Comparison of ENCODE assay signal across 23 cellular contexts in the genomic region with DNA sequence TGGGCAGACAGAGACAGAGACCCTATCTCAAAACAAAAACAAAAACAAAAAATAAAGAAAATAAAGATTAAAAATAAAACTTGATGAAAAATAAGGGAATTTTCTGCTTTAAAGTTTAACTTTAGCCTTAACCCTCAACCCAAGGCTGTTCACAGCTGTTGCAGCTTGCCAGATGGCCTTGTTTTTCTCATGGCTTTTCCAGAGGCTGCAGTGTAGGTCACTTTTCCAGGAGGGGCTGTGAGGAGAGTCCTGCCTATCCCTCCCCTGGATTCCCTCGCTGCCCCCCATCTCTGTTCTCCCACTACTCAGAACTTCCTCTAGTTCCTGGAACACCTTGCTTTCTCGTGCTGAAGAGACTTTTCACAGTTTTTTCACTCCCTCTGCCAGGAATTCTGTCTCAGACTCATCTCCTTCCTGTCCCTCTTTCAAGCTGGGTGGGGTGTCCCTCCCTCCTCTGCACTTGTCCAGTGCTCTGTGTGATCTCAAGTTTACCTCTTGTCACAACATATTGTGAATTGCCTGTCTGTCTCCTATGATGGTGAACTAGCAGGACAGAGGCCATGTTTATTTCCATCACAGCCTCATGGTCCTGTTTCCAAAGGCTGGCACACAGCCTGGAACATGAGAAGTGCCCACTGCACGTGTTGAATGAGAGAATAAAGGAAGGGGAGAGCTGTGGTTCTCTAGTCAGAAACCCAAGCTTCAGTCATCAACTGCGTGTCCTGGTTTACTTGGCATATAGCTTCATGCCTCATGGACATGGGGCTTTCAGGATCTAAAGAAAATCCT.
A peak's percentile ranks its signal among the peaks of the same experiment; 100 is the strongest.
DNase-seq lines count a peak whose midpoint lies in the region; ATAC-seq and TF ChIP-seq lines count a peak whose summit lies in the region.
"Had no signal": no experiment of that assay in that cellular context is flagged by ENCODE, and none has a peak within 500 bp of the region (broad histone marks: within the 10 kb centered on the region; RNA-seq: fewer than 3 reads in every experiment).

No MANE protein-coding gene starts in this region.

- H3K27ac Mint-ChIP-seq in GM23338 (no peak overlapping the region), natural killer cell (no peak overlapping the region), MCF 10A (ENCODE audit: low read depth, unreplicated experiment) (no peak overlapping the region)
- H3K27ac Mint-ChIP-seq: naive thymus-derived CD8-positive, alpha-beta T cell had no signal

- H3F3A ChIP-seq in GM23338 (replicated peaks; ENCODE audit: low read depth): no peaks in the 10 kb centered on the region

- no peaks in the 10 kb centered on the region for H3K36me3 ChIP-seq in GM23338 (ENCODE audit: insufficient read depth)
- H3K36me3 ChIP-seq: heart right ventricle had no signal

- TF ChIP-seq CTCF in GM23338 (conservative IDR thresholded peaks at IDR 0.05; ENCODE audit: low read depth in 2 of 2) (no peak), natural killer cell (IDR thresholded peaks at IDR 0.05) (no peak), MCF 10A (IDR thresholded peaks at IDR 0.05; ENCODE audit: unreplicated experiment) (no peak)

- CTCF ChIA-PET in MCF 10A (lab: Yijun Ruan, JAX): no interaction called here

- H3K27me3 ChIP-seq in GM23338 (ENCODE audit: insufficient read depth): no peaks in the 10 kb centered on the region

- H3K27me3 Mint-ChIP-seq in GM23338 (ENCODE audit: insufficient read depth, low read depth, poor library complexity) (peaks cover 5% of the 10 kb centered on the region), natural killer cell (ENCODE audit: low read depth in 2 of 2) (peaks cover 13 to 16% of the 10 kb centered on the region in 2 donors), MCF 10A (ENCODE audit: insufficient read depth, unreplicated experiment) (no peaks in the 10 kb centered on the region)

- POLR2A ChIA-PET in MCF 10A (lab: Yijun Ruan, JAX): interaction anchor here (0.7 kb wide), 1 partner anchor 19 kb away, joined by 3 read pairs; no protein-coding TSS in a partner anchor

- H4K20me1 ChIP-seq in GM23338 (replicated peaks; ENCODE audit: insufficient read depth): no peaks in the 10 kb centered on the region; the same call in 1 of the 2 replicates

- no peaks in the 10 kb centered on the region for H3K36me3 Mint-ChIP-seq in GM23338 (ENCODE audit: low read depth)
- no peaks in the 10 kb centered on the region for H3K36me3 Mint-ChIP-seq in natural killer cell
- no peaks in the 10 kb centered on the region for H3K36me3 Mint-ChIP-seq in MCF 10A (ENCODE audit: insufficient read depth, unreplicated experiment)
- H3K36me3 Mint-ChIP-seq: naive thymus-derived CD8-positive, alpha-beta T cell had no signal

- H3K79me2 ChIP-seq in GM23338 (replicated peaks; ENCODE audit: insufficient read depth): no peaks in the 10 kb centered on the region

- no peaks in the 10 kb centered on the region for H3K9me2 ChIP-seq in GM23338 (ENCODE audit: insufficient read depth)

- no peak for DNase-seq in GM23338 (ENCODE audit: low spot score)
- DNase-seq in NCI-H1092 (lab: John Stamatoyannopoulos, UW): peak; percentile 51
- DNase-seq in NCI-H524 treated with DMSO at 0.1 percent for 48 hours (lab: John Stamatoyannopoulos, UW): peak; percentile 11
- DNase-seq in globus pallidus (ENCODE audit: low spot score): peak; percentile 0
- DNase-seq in natural killer cell: no peak
- no peak for DNase-seq in MCF 10A (ENCODE audit: unreplicated experiment)
- no peak for DNase-seq in activated CD4-positive, alpha-beta T cell treated with anti-CD3 and anti-CD28 coated beads, Interleukin-2, amount 50 U/mL, for 4 hours
- DNase-seq: activated CD4-positive, alpha-beta T cell treated with anti-CD3 and anti-CD28 coated beads for 1 hour; activated gamma-delta T cell; activated T-cell treated with anti-CD3 and anti-CD28 coated beads, Interleukin-2, amount 50 U/mL, for 1 hour; C1 segment of cervical spinal cord; Caco-2; HCEC 1CT; heart right ventricle; left cardiac atrium; naive thymus-derived CD8-positive, alpha-beta T cell; NCI-H2227 treated with DMSO at 0.1 percent for 48 hours; NK-92 treated with Interleukin-12 subunit alpha and Interleukin-12 subunit beta, amount 100 ng/mL, for 24 hours; right cardiac atrium; stimulated activated naive CD4-positive, alpha-beta T cell treated with Interleukin-2 at 50 U/mL for 16 hours had no signal

- H3K9me3 Mint-ChIP-seq in GM23338: no peaks in the 10 kb centered on the region
- H3K9me3 Mint-ChIP-seq in natural killer cell: no peaks in the 10 kb centered on the region
- H3K9me3 Mint-ChIP-seq in MCF 10A (ENCODE audit: unreplicated experiment): no peaks in the 10 kb centered on the region
- H3K9me3 Mint-ChIP-seq: naive thymus-derived CD8-positive, alpha-beta T cell had no signal

- ATAC-seq in GM23338: no peak
- ATAC-seq in natural killer cell: no peak
- ATAC-seq in HG03521 (IDR thresholded peaks at IDR 0.05; ENCODE audit: unreplicated experiment): no peak
- ATAC-seq: HepG2; left cardiac atrium; naive thymus-derived CD8-positive, alpha-beta T cell; Panc1; right cardiac atrium had no signal

- no peak overlapping the region for H3K4me2 ChIP-seq in GM23338

- no peak overlapping the region for H3K4me3 ChIP-seq in GM23338
- H3K4me3 ChIP-seq: heart right ventricle had no signal

- H3K4me1 ChIP-seq in GM23338 (ENCODE audit: insufficient read depth): no peaks in the 10 kb centered on the region
- H3K4me1 ChIP-seq: Caco-2 had no signal

- H3K27ac ChIP-seq in GM23338 (ENCODE audit: low read depth): no peak overlapping the region
- H3K27ac ChIP-seq: heart right ventricle had no signal

- H3K4me1 Mint-ChIP-seq in GM23338: peaks cover 3% of the 10 kb centered on the region; the same call in 1 of the 3 replicates
- H3K4me1 Mint-ChIP-seq in natural killer cell: no peaks in the 10 kb centered on the region
- H3K4me1 Mint-ChIP-seq in MCF 10A (ENCODE audit: insufficient read depth, unreplicated experiment): no peaks in the 10 kb centered on the region

- peak overlapping the region; percentile 61; the same call in 1 of the 2 replicates for H2AFZ ChIP-seq in GM23338

- intact Hi-C loops in natural killer cell (cut with micrococcal nuclease): no loop called here
- intact Hi-C loops in MCF 10A (cut with micrococcal nuclease): no loop called here

- BruUV-seq in MCF 10A (replicated peaks; lab: Mats Ljungman, UMichigan): no TSS peak

- H3K4me3 Mint-ChIP-seq in GM23338 (no peak overlapping the region), natural killer cell (no peak overlapping the region), MCF 10A (ENCODE audit: unreplicated experiment) (no peak overlapping the region)
- H3K4me3 Mint-ChIP-seq: naive thymus-derived CD8-positive, alpha-beta T cell had no signal

TF ChIP-seq in GM23338, 12 proteins besides CTCF, POLR2A, EP300 and RAD21:
- TF ChIP-seq ZNF114 (CRISPR knock-in tag; IDR thresholded peaks at IDR 0.05) (no peak), STAT1 (IDR thresholded peaks at IDR 0.05; ENCODE audit: unreplicated experiment) (no peak), JUNB (IDR thresholded peaks at IDR 0.05; ENCODE audit: unreplicated experiment) (no peak), POLR2AphosphoS5 (IDR thresholded peaks at IDR 0.05; ENCODE audit: low read depth) (no peak), CREB1 (CRISPR knock-in tag; IDR thresholded peaks at IDR 0.05; ENCODE audit: low read depth) (no peak), EZH2 (IDR thresholded peaks at IDR 0.05; ENCODE audit: low read depth, unreplicated experiment) (no peak), ZNF331 (CRISPR knock-in tag; IDR thresholded peaks at IDR 0.05; ENCODE audit: low read depth) (no peak)
- TF ChIP-seq, protein P1, sequence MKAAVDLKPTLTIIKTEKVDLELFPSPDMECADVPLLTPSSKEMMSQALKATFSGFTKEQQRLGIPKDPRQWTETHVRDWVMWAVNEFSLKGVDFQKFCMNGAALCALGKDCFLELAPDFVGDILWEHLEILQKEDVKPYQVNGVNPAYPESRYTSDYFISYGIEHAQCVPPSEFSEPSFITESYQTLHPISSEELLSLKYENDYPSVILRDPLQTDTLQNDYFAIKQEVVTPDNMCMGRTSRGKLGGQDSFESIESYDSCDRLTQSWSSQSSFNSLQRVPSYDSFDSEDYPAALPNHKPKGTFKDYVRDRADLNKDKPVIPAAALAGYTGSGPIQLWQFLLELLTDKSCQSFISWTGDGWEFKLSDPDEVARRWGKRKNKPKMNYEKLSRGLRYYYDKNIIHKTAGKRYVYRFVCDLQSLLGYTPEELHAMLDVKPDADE (IDR thresholded peaks at IDR 0.05): no peak

Comparison
In these comparisons a context has a peak if more than half of its experiments do, and no peak if none do; other contexts are left out.
1. DNase-seq: peak in NCI-H1092 (single experiment), NCI-H524 treated with DMSO at 0.1 percent for 48 hours (single experiment) and globus pallidus (single experiment); none in GM23338 (single experiment), natural killer cell (single experiment), MCF 10A (single experiment) and activated CD4-positive, alpha-beta T cell treated with anti-CD3 and anti-CD28 coated beads, Interleukin-2, amount 50 U/mL, for 4 hours (0 of 2).